Comparison of ENCODE assay signal across 3 cellular contexts in the genomic region with DNA sequence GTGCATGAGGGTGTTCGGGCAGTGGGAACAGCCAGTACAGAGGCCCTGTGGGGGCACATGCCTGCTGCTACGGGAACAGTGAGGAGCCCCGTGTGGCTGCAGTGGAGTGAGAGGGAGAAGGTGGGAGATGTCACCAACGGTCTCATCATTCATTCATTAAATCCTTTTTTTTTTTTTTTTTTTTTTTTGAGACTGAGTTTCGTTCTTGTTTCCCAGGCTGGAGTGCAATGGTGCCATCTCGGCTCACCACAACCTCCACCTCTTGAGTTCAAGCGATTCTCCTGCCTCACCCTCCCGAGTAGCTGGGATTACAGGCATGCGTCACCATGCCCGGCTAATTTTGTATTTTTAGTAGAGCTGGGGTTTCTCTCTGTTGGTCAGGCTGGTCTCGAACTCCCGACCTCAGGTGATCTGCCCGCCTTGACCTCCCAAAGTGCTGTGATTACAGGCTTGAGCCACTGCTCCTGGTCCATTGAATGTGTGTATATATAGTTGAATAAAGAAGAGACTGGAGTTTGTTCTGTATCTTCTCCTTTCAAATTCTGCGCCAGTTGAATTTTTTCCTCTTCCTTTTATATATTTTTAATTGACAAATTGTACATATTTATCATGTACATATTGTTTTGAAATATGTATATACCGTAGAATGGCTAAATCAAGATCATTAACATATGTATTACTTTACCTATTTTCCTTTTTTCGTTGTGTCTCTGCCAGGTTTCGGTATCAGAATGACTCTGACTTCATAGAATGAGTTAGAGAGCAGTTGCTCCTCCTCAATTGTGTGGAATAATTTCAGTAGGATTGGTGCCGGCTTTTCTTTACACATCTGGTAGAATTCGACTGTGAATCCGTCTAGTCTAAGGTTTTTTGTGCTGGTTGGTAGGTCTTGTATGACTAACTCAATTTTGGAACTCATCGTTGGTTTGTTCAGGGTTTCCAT. TPM values are rescaled to one million over a fixed set of nuclear protein-coding genes. Genes with fewer than 3 reads are reported as not detected.
"Had no signal": no experiment of that assay in that cellular context is flagged by ENCODE, and none has a peak within 500 bp of the region (broad histone marks: within the 10 kb centered on the region; RNA-seq: fewer than 3 reads in every experiment).

No MANE protein-coding gene starts in this region.

RNA-seq across cellular contexts. Expression of gene IZUMO2, which starts 28.0 kb away (rescaled TPM):
- total RNA-seq: H9, HT-29, IMR-90 had no signal
- polyA plus RNA-seq: IMR-90 had no signal
